16 cellular contexts compared by ENCODE assay signal in genomic region chr7:33837356-33837851, GRCh38.
DNase-seq lines count a peak whose midpoint lies in the region; FAIRE-seq and TF ChIP-seq lines count a peak whose summit lies in the region.
"Had no signal": no experiment of that assay in that cellular context is flagged by ENCODE, and none has a peak within 500 bp of the region (broad histone marks: within the 10 kb centered on the region; RNA-seq: fewer than 3 reads in every experiment).

No MANE protein-coding gene starts in this region.

- TF ChIP-seq EP300 in sigmoid colon (IDR thresholded peaks at IDR 0.05) = peak in 2 of 4 donors; percentile 17 to 21

- in situ Hi-C loops in KBM-7 (cut with MboI; ENCODE audit: low pct_unique_long_range_greater_than_20kb, low sequenced_read_pairs) = no loop called here

- H3K4me1 ChIP-seq in colonic mucosa (no peaks in the 10 kb centered on the region), sigmoid colon (peaks cover 0 to 27% (median 14%) of the 10 kb centered on the region in 4 donors)
- H3K4me1 ChIP-seq: SJSA1 had no signal

- H3K36me3 ChIP-seq in colonic mucosa (no peaks in the 10 kb centered on the region), sigmoid colon (no peaks in the 10 kb centered on the region)
- H3K36me3 ChIP-seq: SJSA1 had no signal

- 87 to 93% methylated on average over 14 of the region's 14 CpGs for WGBS in sigmoid colon, 2 donors

- H3K27ac ChIP-seq in colonic mucosa (no peak overlapping the region), sigmoid colon (peak overlapping the region in 3 of 4 donors; percentile 10 to 68 (median 16))
- H3K27ac ChIP-seq: SJSA1 had no signal

- no peak for FAIRE-seq in GM12892 (lab: Jason Lieb, UNC)
- FAIRE-seq: D721Med had no signal

- no peak for TF ChIP-seq CTCF in colonic mucosa (IDR thresholded peaks at IDR 0.05)
- TF ChIP-seq CTCF in sigmoid colon (IDR thresholded peaks at IDR 0.05) = no peak

- H3K4me3 ChIP-seq in colonic mucosa (no peak overlapping the region), sigmoid colon (no peak overlapping the region)
- H3K4me3 ChIP-seq: K562, SJSA1 had no signal

- H3K27me3 ChIP-seq in colonic mucosa (no peaks in the 10 kb centered on the region), sigmoid colon (no peaks in the 10 kb centered on the region)
- H3K27me3 ChIP-seq: SJSA1 had no signal

- DNase-seq in colonic mucosa (peak; percentile 23), left kidney (ENCODE audit: low read depth, low spot score) (peak; percentile 19), sigmoid colon (peak; percentile 81), GM12892 (ENCODE audit: insufficient read length) (no peak), NCI-H82 (lab: John Stamatoyannopoulos, UW) (no peak), KBM-7 (no peak), NCI-H1930 (lab: John Stamatoyannopoulos, UW) (no peak)
- DNase-seq: C1 segment of cervical spinal cord, DMS79, GOT3, NCI-H187, NCI-H2227 treated with DMSO at 0.1 percent for 48 hours, NCI-H510A treated with DMSO at 0.1 percent for 48 hours had no signal

- intact Hi-C loops in colonic mucosa (cut with DNase I) = no loop called here
- intact Hi-C loops in sigmoid colon (cut with DNase I) = no loop called here

- H3K9me3 ChIP-seq in colonic mucosa = no peaks in the 10 kb centered on the region
- H3K9me3 ChIP-seq in sigmoid colon = no peaks in the 10 kb centered on the region
- H3K9me3 ChIP-seq: SJSA1 had no signal

- no peak overlapping the region for H3K9ac ChIP-seq in colonic mucosa (ENCODE audit: low read depth in 2 of 2, low read length in 2 of 2)

- TF ChIP-seq POLR2A in sigmoid colon (IDR thresholded peaks at IDR 0.05) (no peak), GM12892 (IDR thresholded peaks at IDR 0.05; ENCODE audit: low read depth, low read length) (no peak)

Comparison
In these comparisons a context has a peak if more than half of its experiments do, and no peak if none do; other contexts are left out.
1. DNase-seq: peak in colonic mucosa (single experiment), left kidney (single experiment) and sigmoid colon (single experiment); none in GM12892 (single experiment), NCI-H82 (single experiment), KBM-7 (single experiment) and NCI-H1930 (0 of 2).